In genomic region chr18:48667276-48668254, GRCh38 we compare ENCODE assay signal across 8 cellular contexts.
A peak's percentile ranks its signal among the peaks of the same experiment; 100 is the strongest.
DNase-seq lines count a peak whose midpoint lies in the region; ATAC-seq, FAIRE-seq and TF ChIP-seq lines count a peak whose summit lies in the region.
"Had no signal": no experiment of that assay in that cellular context is flagged by ENCODE, and none has a peak within 500 bp of the region (broad histone marks: within the 10 kb centered on the region; RNA-seq: fewer than 3 reads in every experiment).

No MANE protein-coding gene starts in this region.

- H3K4me3 ChIP-seq in NB4 (ENCODE audit: low read depth, low read length) (no peak overlapping the region), mammary epithelial cell (replicated peaks in 1 of 3; ENCODE audit: insufficient read depth in 1 of 3, low read depth in 2 of 3, low read length in 3 of 3) (no peak overlapping the region)
- H3K4me3 ChIP-seq: SK-N-MC had no signal

- no TSS peak for BruUV-seq in mammary epithelial cell (replicated peaks; lab: Mats Ljungman, UMichigan)

- dilution Hi-C loops in mammary epithelial cell (cut with HindIII; ENCODE audit: low sequenced_read_pairs) = no loop called here

- H3K9ac ChIP-seq in mammary epithelial cell (ENCODE audit: insufficient read depth, low read length) = no peak overlapping the region

- TF ChIP-seq POLR2A in NB4 (IDR thresholded peaks at IDR 0.05; ENCODE audit: extremely low read depth, insufficient read length) (no peak), H54 (IDR thresholded peaks at IDR 0.05; ENCODE audit: low read depth, low read length) (no peak)

- peaks cover 4% of the 10 kb centered on the region for H3K4me1 ChIP-seq in mammary epithelial cell (ENCODE audit: insufficient read depth, low read length)

- no peaks in the 10 kb centered on the region for H4K20me1 ChIP-seq in mammary epithelial cell (ENCODE audit: insufficient read depth, low read length)

- peak; percentile 65 for ATAC-seq in GM19025 (IDR thresholded peaks at IDR 0.05; ENCODE audit: low read depth, unreplicated experiment)

- no peak overlapping the region for H2AFZ ChIP-seq in mammary epithelial cell (ENCODE audit: low read depth, low read length)

- FAIRE-seq in H54 (lab: Jason Lieb, UNC) (no peak), D721Med (lab: Jason Lieb, UNC) (no peak)

- no peak overlapping the region for H3K4me2 ChIP-seq in mammary epithelial cell (ENCODE audit: insufficient read depth, low read depth, low read length)

- 94% methylated on average over 10 of the region's 13 CpGs for WGBS in mammary epithelial cell (ENCODE audit: low coverage, missing lambda C conversion rate)

- intact Hi-C loops in mammary epithelial cell (cut with micrococcal nuclease) (no loop called here), posterior vena cava (cut with DNase I) (loop anchor here in 1 of 2 donors (10.0 kb wide), 1 partner anchor 123 kb away; no protein-coding TSS in a partner anchor)

- H3K9me3 ChIP-seq in mammary epithelial cell (replicated peaks; ENCODE audit: insufficient read depth, low read length) = no peaks in the 10 kb centered on the region

- in situ Hi-C loops in mammary epithelial cell (cut with MboI; ENCODE audit: low sequenced_read_pairs in 2 of 2) = no loop called here

- no peaks in the 10 kb centered on the region for H3K79me2 ChIP-seq in mammary epithelial cell (ENCODE audit: insufficient read depth, low read length)

- CTCF ChIA-PET in mammary epithelial cell (lab: Charles Lee; ENCODE audit: low non-redundant PET) = no interaction called here

- peak; percentile 29 for TF ChIP-seq CTCF in NB4 (IDR thresholded peaks at IDR 0.05; ENCODE audit: low read depth, low read length)
- TF ChIP-seq CTCF in mammary epithelial cell (conservative IDR thresholded peaks at IDR 0.05 in 1 of 2, IDR thresholded peaks at IDR 0.05 in 1 of 2; ENCODE audit: extremely low read depth in 1 of 2, insufficient read depth in 1 of 2, low read depth in 1 of 2, low read length in 2 of 2) = peak; percentile 14
- no peak for TF ChIP-seq CTCF in D721Med (IDR thresholded peaks at IDR 0.05; ENCODE audit: insufficient read depth, missing control alignments)

- DNase-seq in NB4 (ENCODE audit: low read depth) (no peak), mammary epithelial cell (peak; percentile 11), posterior vena cava (ENCODE audit: low spot score) (peak; percentile 70), H54 (ENCODE audit: insufficient read length, low spot score) (no peak), D721Med (ENCODE audit: insufficient read length, low spot score) (no peak)
- no peak for DNase-seq in effector CD4-positive, alpha-beta T cell

- no peak overlapping the region for H3K27ac ChIP-seq in mammary epithelial cell (ENCODE audit: insufficient read depth, low read depth, low read length)
- H3K27ac ChIP-seq: SK-N-MC had no signal

- peaks cover 2% of the 10 kb centered on the region for H3K36me3 ChIP-seq in mammary epithelial cell (ENCODE audit: insufficient read depth, low read length)

- no peaks in the 10 kb centered on the region for H3K27me3 ChIP-seq in mammary epithelial cell (ENCODE audit: insufficient read depth, low read length)

Comparison
In these comparisons a context has a peak if more than half of its experiments do, and no peak if none do; other contexts are left out.
1. DNase-seq: peak in mammary epithelial cell (single experiment) and posterior vena cava (single experiment); none in NB4 (single experiment), H54 (single experiment), effector CD4-positive, alpha-beta T cell (single experiment) and D721Med (single experiment).